18 cellular contexts compared by ENCODE assay signal in the genomic region with DNA sequence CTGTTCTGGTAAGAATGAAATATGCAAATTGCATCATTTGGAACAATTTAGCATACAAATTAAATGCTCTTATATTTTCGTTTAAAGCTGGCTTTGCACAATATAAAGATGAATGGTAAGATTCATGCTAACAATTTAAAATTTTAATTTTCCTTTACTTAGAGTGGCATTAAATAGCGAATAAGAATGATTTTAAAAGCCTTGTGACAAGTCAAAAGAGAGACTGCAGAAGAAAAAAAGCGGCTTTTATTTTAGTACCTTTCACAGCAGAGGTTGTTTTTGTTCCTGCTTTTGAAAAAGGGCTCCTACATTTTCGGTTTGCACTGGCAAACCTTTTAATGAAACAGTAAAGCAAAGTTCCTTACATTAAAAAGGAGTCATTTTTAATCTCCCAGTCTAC.
"Had no signal": no experiment of that assay in that cellular context is flagged by ENCODE, and none has a peak within 500 bp of the region (broad histone marks: within the 10 kb centered on the region; RNA-seq: fewer than 3 reads in every experiment).

No MANE protein-coding gene starts in this region.

- H3K9me3 Mint-ChIP-seq: activated naive CD4-positive, alpha-beta T cell treated with anti-CD3 and anti-CD28 coated beads for 36 hours; naive thymus-derived CD4-positive, alpha-beta T cell had no signal

- ATAC-seq: left cardiac atrium; naive thymus-derived CD4-positive, alpha-beta T cell; pancreas; sciatic nerve had no signal

- DNase-seq: activated CD4-positive, alpha-beta T cell treated with anti-CD3 and anti-CD28 coated beads, Interleukin-2, amount 50 U/mL, for 4 hours; activated naive CD4-positive, alpha-beta T cell treated with anti-CD3 and anti-CD28 coated beads for 36 hours; adrenal gland; erythroblast; foreskin melanocyte; glutamatergic neuron; hippocampal formation; left cardiac atrium; mesenchymal stem cell; naive thymus-derived CD4-positive, alpha-beta T cell; pancreas; stimulated activated CD4-positive, alpha-beta T cell treated with anti-CD3 and anti-CD28 coated beads, Interleukin-4, amount 100 ng/mL, for 24 hours; stimulated activated naive CD4-positive, alpha-beta T cell; substantia nigra; SW 1271; T1000; tibial artery had no signal

- H3K27me3 Mint-ChIP-seq: naive thymus-derived CD4-positive, alpha-beta T cell had no signal
